In the genomic region with DNA sequence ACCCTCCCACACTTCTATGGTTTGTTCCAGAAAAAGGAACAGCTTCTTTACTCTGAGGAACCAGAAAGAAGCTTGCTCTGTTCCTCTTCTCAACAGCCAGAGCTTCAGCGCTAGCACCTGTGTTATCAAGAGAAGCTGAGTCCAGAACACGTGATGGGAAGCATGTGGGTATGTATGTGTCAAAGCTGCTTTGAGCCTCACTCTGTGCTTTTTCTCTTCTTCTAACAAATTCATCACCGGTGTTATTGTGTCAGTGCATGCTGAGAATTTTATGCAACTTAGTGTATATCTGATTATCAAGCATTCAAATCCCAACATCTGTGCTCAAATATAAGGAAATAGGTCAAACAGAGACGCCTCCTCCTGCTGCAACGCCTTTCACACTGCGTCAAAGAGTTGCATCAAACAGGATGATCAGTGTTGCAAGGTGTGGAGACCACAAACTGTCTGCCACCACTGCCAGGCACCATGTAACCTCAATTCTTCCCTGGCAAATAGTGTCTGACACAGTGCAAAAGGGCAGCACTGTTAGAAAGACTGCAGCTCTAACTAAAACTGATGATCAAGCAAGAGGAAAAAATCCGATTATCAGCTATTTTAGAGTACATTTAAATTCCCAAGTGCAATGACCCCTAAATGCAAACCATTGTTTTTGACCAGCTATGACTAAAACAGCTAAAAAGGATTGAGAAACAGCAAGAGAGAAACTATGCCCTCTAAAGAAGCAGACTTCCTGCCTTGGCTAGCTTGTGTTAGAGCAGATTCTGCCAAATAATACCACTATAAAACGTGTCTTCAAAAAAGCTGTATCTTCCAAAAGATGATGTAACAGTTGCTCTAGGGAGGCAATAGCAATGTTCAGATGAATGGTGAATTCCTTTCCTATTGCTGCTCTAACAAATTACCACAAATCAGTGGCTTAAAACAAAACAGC, we compare ENCODE assay signal across 8 cellular contexts.
DNase-seq lines count a peak whose midpoint lies in the region; ATAC-seq and TF ChIP-seq lines count a peak whose summit lies in the region.

No MANE protein-coding gene starts in this region.

- H4K20me1 ChIP-seq in BLaER1 (no peaks in the 10 kb centered on the region), OCI-LY1 (ENCODE audit: insufficient read depth, low read length) (no peaks in the 10 kb centered on the region)

- peak; percentile 47 for DNase-seq in activated gamma-delta T cell treated with anti-CD3 and anti-CD28 coated beads, Interleukin-2, amount 50 U/mL, for 16 hours (ENCODE audit: low read depth)
- DNase-seq in heart left ventricle: peak in 4 of 5 donors; percentile 24 to 54 (median 30)
- peak; percentile 46 for DNase-seq in stimulated activated CD4-positive, alpha-beta T cell treated with anti-CD3 and anti-CD28 coated beads, Interleukin-4, amount 100 ng/mL, for 24 hours
- no peak for DNase-seq in SHP77 (lab: John Stamatoyannopoulos, UW)
- no peak for DNase-seq in progenitor cell of endocrine pancreas (ENCODE audit: low spot score, unreplicated experiment)

- H3K4me3 Mint-ChIP-seq in progenitor cell of endocrine pancreas (ENCODE audit: low read depth): no peak overlapping the region

- H3K9me3 Mint-ChIP-seq in progenitor cell of endocrine pancreas (ENCODE audit: low read depth): peaks cover 10% of the 10 kb centered on the region

- H3K4me2 ChIP-seq in BLaER1: peak overlapping the region; percentile 5; the same call in 1 of the 2 replicates
- H3K4me2 ChIP-seq in OCI-LY1 (ENCODE audit: low read length): peak overlapping the region; percentile 31

- no peak for TF ChIP-seq POLR2A in heart left ventricle (IDR thresholded peaks at IDR 0.05)

- H3K27ac ChIP-seq in BLaER1: no peak overlapping the region
- H3K27ac ChIP-seq in OCI-LY1 (ENCODE audit: low read depth, low read length, poor library complexity, severe bottlenecking): no peak overlapping the region
- peak overlapping the region in 5 of 12 donors; percentile 13 to 89 (median 31) for H3K27ac ChIP-seq in heart left ventricle

- H3K4me1 ChIP-seq in BLaER1 (peaks cover 11% of the 10 kb centered on the region; the same call in 1 of the 2 replicates), OCI-LY1 (ENCODE audit: insufficient read depth, low read length, severe bottlenecking) (peaks cover 17% of the 10 kb centered on the region), heart left ventricle (peaks cover 0 to 37% (median 5%) of the 10 kb centered on the region in 12 donors)

- no peaks in the 10 kb centered on the region for H3K27me3 ChIP-seq in BLaER1
- H3K27me3 ChIP-seq in OCI-LY1 (ENCODE audit: insufficient read depth, low read length): no peaks in the 10 kb centered on the region
- H3K27me3 ChIP-seq in heart left ventricle: no peaks in the 10 kb centered on the region

- H3K79me2 ChIP-seq in OCI-LY1 (ENCODE audit: insufficient read depth, low read length): no peaks in the 10 kb centered on the region

- H3K36me3 Mint-ChIP-seq in progenitor cell of endocrine pancreas (ENCODE audit: insufficient read depth): no peaks in the 10 kb centered on the region

- H3F3A ChIP-seq in OCI-LY1 (ENCODE audit: insufficient read depth, low read length): no peaks in the 10 kb centered on the region

- H3K27ac Mint-ChIP-seq in progenitor cell of endocrine pancreas: no peak overlapping the region

- H3K9me3 ChIP-seq in BLaER1 (peaks cover 20% of the 10 kb centered on the region), OCI-LY1 (ENCODE audit: low read length) (no peaks in the 10 kb centered on the region), heart left ventricle (no peaks in the 10 kb centered on the region)

- H3K9me2 ChIP-seq in OCI-LY1 (ENCODE audit: low read depth, low read length): no peaks in the 10 kb centered on the region

- TF ChIP-seq CTCF in OCI-LY1 (IDR thresholded peaks at IDR 0.05; ENCODE audit: low read length): no peak
- TF ChIP-seq CTCF in heart left ventricle (IDR thresholded peaks at IDR 0.05): no peak
- TF ChIP-seq CTCF in progenitor cell of endocrine pancreas (IDR thresholded peaks at IDR 0.05; ENCODE audit: unreplicated experiment): no peak

- 40 to 49% (median 48%) methylated on average over 8 of the region's 8 CpGs for WGBS in heart left ventricle, 4 donors

- ATAC-seq in GM21825 (IDR thresholded peaks at IDR 0.05; ENCODE audit: unreplicated experiment): peak; percentile 71
- peak in 3 of 4 donors; percentile 73 to 86 (median 85) for ATAC-seq in heart left ventricle

- no peaks in the 10 kb centered on the region for H3K4me1 Mint-ChIP-seq in progenitor cell of endocrine pancreas (ENCODE audit: low read depth)

- peak overlapping the region; percentile 68; the same call in 1 of the 2 replicates for H2AFZ ChIP-seq in OCI-LY1 (ENCODE audit: low read length)

- peaks cover 6% of the 10 kb centered on the region for H3K27me3 Mint-ChIP-seq in progenitor cell of endocrine pancreas

- intact Hi-C loops in heart left ventricle (cut with DNase I): no loop called here

- H3K4me3 ChIP-seq in BLaER1 (no peak overlapping the region), OCI-LY1 (ENCODE audit: low read depth, low read length, poor library complexity, severe bottlenecking) (no peak overlapping the region), heart left ventricle (peak overlapping the region in 1 of 12 donors; percentile 15)

- H3K36me3 ChIP-seq in BLaER1 (no peaks in the 10 kb centered on the region), OCI-LY1 (ENCODE audit: insufficient read depth, low read length) (no peaks in the 10 kb centered on the region), heart left ventricle (no peaks in the 10 kb centered on the region)

- H3K9ac ChIP-seq in BLaER1 (no peak overlapping the region), OCI-LY1 (ENCODE audit: low read length) (no peak overlapping the region)

Comparison
In these comparisons a context has a peak if more than half of its experiments do, and no peak if none do; other contexts are left out.
1. DNase-seq: peak in activated gamma-delta T cell treated with anti-CD3 and anti-CD28 coated beads, Interleukin-2, amount 50 U/mL, for 16 hours (single experiment), heart left ventricle (4 of 5) and stimulated activated CD4-positive, alpha-beta T cell treated with anti-CD3 and anti-CD28 coated beads, Interleukin-4, amount 100 ng/mL, for 24 hours (single experiment); none in SHP77 (0 of 2) and progenitor cell of endocrine pancreas (single experiment).